Comparison of ENCODE assay signal across 6 cellular contexts in the genomic region with DNA sequence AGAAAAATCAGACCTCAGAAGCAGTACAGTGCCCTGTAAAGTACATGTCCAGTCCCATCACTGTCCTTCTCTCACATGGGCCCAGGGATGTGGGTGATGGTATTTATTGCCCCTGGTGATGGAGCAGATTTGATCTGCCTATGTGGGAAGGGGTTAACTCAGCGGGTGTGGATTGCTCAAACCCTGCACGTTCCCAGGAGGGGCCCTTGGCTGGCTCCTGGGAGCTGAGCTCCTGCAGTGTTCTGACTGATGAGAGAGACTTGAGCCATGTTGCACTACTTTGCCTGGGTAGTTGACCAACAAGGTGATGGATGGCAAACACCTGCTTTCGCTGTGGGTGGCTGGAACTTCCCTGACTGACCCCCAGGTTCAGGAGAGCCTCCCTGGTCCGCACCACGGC. TPM values are rescaled to one million over a fixed set of nuclear protein-coding genes. Genes with fewer than 3 reads are reported as not detected.
A peak's percentile ranks its signal among the peaks of the same experiment; 100 is the strongest.
DNase-seq lines count a peak whose midpoint lies in the region; ATAC-seq, FAIRE-seq and TF ChIP-seq lines count a peak whose summit lies in the region.
"Not testable (repeated sequence)": the region's sequence is repeated elsewhere in the genome, so short reads cannot be mapped to it uniquely, and the experiment has no call there.

No MANE protein-coding gene starts in this region.

- DNase-seq in HTR-8/SVneo (ENCODE audit: insufficient read length, low spot score); central memory CD8-positive, alpha-beta T cell (ENCODE audit: low spot score in 2 of 2); Right ventricle myocardium inferior (ENCODE audit: missing footprints); right cardiac atrium: not testable (repeated sequence)
- DNase-seq in upper lobe of right lung: peak; percentile 28

- not testable (repeated sequence) for H3K9me3 Mint-ChIP-seq in central memory CD8-positive, alpha-beta T cell

- H3K36me3 ChIP-seq in BLaER1 treated with 17β-estradiol and CSF1 and Interleukin-3, amounts not matched to agents 10 nM and 100 nM: peaks cover 0 to 16% (median 2%) of the 10 kb centered on the region in 11 experiments; a peak in 14 of 22 replicates
- H3K36me3 ChIP-seq in upper lobe of right lung: not testable (repeated sequence)

- peak; percentile 72 for FAIRE-seq in HTR-8/SVneo (lab: Jason Lieb, UNC)

- not testable (repeated sequence) for H3K9ac ChIP-seq in BLaER1 treated with 17β-estradiol and CSF1 and Interleukin-3, amounts not matched to agents 10 nM and 100 nM

- H3K36me3 Mint-ChIP-seq in central memory CD8-positive, alpha-beta T cell (ENCODE audit: insufficient read depth): not testable (repeated sequence)

- H3K27me3 Mint-ChIP-seq in central memory CD8-positive, alpha-beta T cell: not testable (repeated sequence)

- intact Hi-C loops in Right ventricle myocardium inferior (cut with DNase I); right cardiac atrium (cut with DNase I); upper lobe of right lung (cut with DNase I): not testable (repeated sequence)

- peak overlapping the region in 6 of 11 experiments; percentile 0 to 39 (median 14); a peak in 7 of 22 replicates for H3K4me2 ChIP-seq in BLaER1 treated with 17β-estradiol and CSF1 and Interleukin-3, amounts not matched to agents 10 nM and 100 nM

- peaks cover 17 to 43% (median 24%) of the 10 kb centered on the region in 10 experiments for H3K4me1 ChIP-seq in BLaER1 treated with 17β-estradiol and CSF1 and Interleukin-3, amounts not matched to agents 10 nM and 100 nM
- not testable (repeated sequence) for H3K4me1 ChIP-seq in right cardiac atrium (ENCODE audit: control insufficient read depth, insufficient read depth, low read length); upper lobe of right lung

- H4K20me1 ChIP-seq in BLaER1 treated with 17β-estradiol and CSF1 and Interleukin-3, amounts not matched to agents 10 nM and 100 nM: peaks cover 76 to 91% (median 83%) of the 10 kb centered on the region in 11 experiments

- not testable (repeated sequence) for H3K27ac ChIP-seq in BLaER1 treated with 17β-estradiol and CSF1 and Interleukin-3, amounts not matched to agents 10 nM and 100 nM; right cardiac atrium (ENCODE audit: low read length); upper lobe of right lung

- not testable (repeated sequence) for TF ChIP-seq CTCF in upper lobe of right lung (IDR thresholded peaks at IDR 0.05)

- 72% methylated on average over 5 of the region's 5 CpGs for WGBS in right cardiac atrium

- not testable (repeated sequence) for ATAC-seq in central memory CD8-positive, alpha-beta T cell (replicated peaks; ENCODE audit: extremely low read depth, poor library complexity, severe bottlenecking); upper lobe of right lung
- ATAC-seq in Right ventricle myocardium inferior (peak; percentile 31), right cardiac atrium (peak; percentile 38 to 39)

- H3K9me3 ChIP-seq in BLaER1 treated with 17β-estradiol and CSF1 and Interleukin-3, amounts not matched to agents 10 nM and 100 nM (replicated peaks in 1 of 11); right cardiac atrium (ENCODE audit: control insufficient read depth, low read length); upper lobe of right lung: not testable (repeated sequence)

- not testable (repeated sequence) for H3K4me3 Mint-ChIP-seq in central memory CD8-positive, alpha-beta T cell

- H3K27me3 ChIP-seq in BLaER1 treated with 17β-estradiol and CSF1 and Interleukin-3, amounts not matched to agents 10 nM and 100 nM; right cardiac atrium (ENCODE audit: control insufficient read depth, insufficient read depth); upper lobe of right lung: not testable (repeated sequence)

- peaks cover 40% of the 10 kb centered on the region for H3K4me1 Mint-ChIP-seq in central memory CD8-positive, alpha-beta T cell

- peak overlapping the region; percentile 76 for H3K27ac Mint-ChIP-seq in central memory CD8-positive, alpha-beta T cell (ENCODE audit: low read depth)

- not testable (repeated sequence) for H3K4me3 ChIP-seq in BLaER1 treated with 17β-estradiol and CSF1 and Interleukin-3, amounts not matched to agents 10 nM and 100 nM; right cardiac atrium (ENCODE audit: low read length); upper lobe of right lung

RNA-seq across cellular contexts. Expression of a gene that starts 21.6 kb away (rescaled TPM):
- total RNA-seq in Right ventricle myocardium inferior (2.1 TPM), right cardiac atrium (1 to 10 TPM in 2 of 4 donors, under 1 TPM in 2; 0.17 to 3.7 (median 1.6) TPM), upper lobe of right lung (11.3 TPM)
- 0.41 TPM for polyA plus RNA-seq in right cardiac atrium

RNA-seq across cellular contexts. Expression of a gene that starts 28.5 kb away (rescaled TPM):
- total RNA-seq in Right ventricle myocardium inferior: 34.4 TPM
- total RNA-seq in right cardiac atrium: 10 to 100 TPM; 29.7 to 41.8 (median 36.7) TPM
- 61.0 TPM for polyA plus RNA-seq in right cardiac atrium
- total RNA-seq in upper lobe of right lung: 69.5 TPM
